ENCODE assay signal across 18 cellular contexts in the genomic region with DNA sequence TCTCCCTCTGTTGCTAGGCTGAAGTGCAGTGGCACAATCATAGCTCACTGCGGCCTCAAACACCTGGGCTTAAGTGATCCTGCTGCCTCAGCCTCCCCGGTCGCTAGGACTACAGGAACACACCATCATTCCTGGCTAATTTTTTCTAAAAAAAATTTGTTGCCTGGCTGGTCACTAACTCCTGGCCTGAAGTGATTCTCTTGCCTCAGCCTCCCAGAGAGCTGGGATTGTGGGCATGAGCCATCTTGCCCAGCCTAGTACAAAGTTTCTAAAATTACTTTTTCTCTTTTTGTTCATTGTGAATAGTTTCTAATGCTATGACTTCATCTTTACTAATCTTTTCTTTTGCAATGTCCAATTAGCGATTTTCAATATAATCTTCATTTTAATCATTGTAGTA. TPM values are rescaled to one million over a fixed set of nuclear protein-coding genes. Genes with fewer than 3 reads are reported as not detected.
DNase-seq lines count a peak whose midpoint lies in the region; ATAC-seq, FAIRE-seq and TF ChIP-seq lines count a peak whose summit lies in the region.
"Had no signal": no experiment of that assay in that cellular context is flagged by ENCODE, and none has a peak within 500 bp of the region (broad histone marks: within the 10 kb centered on the region; RNA-seq: fewer than 3 reads in every experiment).

No MANE protein-coding gene starts in this region.

- POLR2A ChIA-PET in MCF 10A (lab: Yijun Ruan, JAX): interaction anchor here (1.1 to 2.6 kb wide), 3 partner anchors 10 to 26 kb away, joined by 3 to 15 read pairs (median 5); a partner anchor contains a TSS

- dilution Hi-C loops in mammary epithelial cell (cut with HindIII; ENCODE audit: low sequenced_read_pairs): no loop called here

- H3K9me3 Mint-ChIP-seq in MCF 10A (ENCODE audit: unreplicated experiment): no peaks in the 10 kb centered on the region
- H3K9me3 Mint-ChIP-seq: CD8-positive, alpha-beta memory T cell; HFFc6 had no signal

- TF ChIP-seq CTCF in mammary epithelial cell (conservative IDR thresholded peaks at IDR 0.05 in 1 of 2, IDR thresholded peaks at IDR 0.05 in 1 of 2; ENCODE audit: extremely low read depth in 1 of 2, insufficient read depth in 1 of 2, low read depth in 1 of 2, low read length in 2 of 2) (no peak), MCF 10A (IDR thresholded peaks at IDR 0.05; ENCODE audit: unreplicated experiment) (no peak), bronchial epithelial cell (IDR thresholded peaks at IDR 0.05; ENCODE audit: insufficient read depth, low read length, severe bottlenecking) (no peak), foreskin keratinocyte (conservative IDR thresholded peaks at IDR 0.05) (no peak), upper lobe of left lung (IDR thresholded peaks at IDR 0.05) (no peak), thyroid gland (IDR thresholded peaks at IDR 0.05) (no peak), lower leg skin (IDR thresholded peaks at IDR 0.05) (no peak)

- in situ Hi-C loops in mammary epithelial cell (cut with MboI; ENCODE audit: low sequenced_read_pairs in 2 of 2): loop anchor here in 1 of 2 donors (25.0 kb wide), 1 partner anchor 126 kb away; a partner anchor contains a TSS

- intact Hi-C loops in mammary epithelial cell (cut with micrococcal nuclease) (loop anchor here (1.0 kb wide), 1 partner anchor 133 kb away; no protein-coding TSS in a partner anchor), MCF 10A (cut with micrococcal nuclease) (no loop called here), thyroid gland (cut with DNase I) (no loop called here), lower leg skin (cut with DNase I; ENCODE audit: low total_unique reads) (no loop called here)

- TF ChIP-seq EP300 in upper lobe of left lung (IDR thresholded peaks at IDR 0.05): no peak

- H3K4me2 ChIP-seq in mammary epithelial cell (ENCODE audit: insufficient read depth, low read depth, low read length): no peak overlapping the region

- ATAC-seq in foreskin keratinocyte (peak; percentile 38), HG03139 (IDR thresholded peaks at IDR 0.05; ENCODE audit: unreplicated experiment) (no peak), upper lobe of left lung (ENCODE audit: low FRiP score in 2 of 2) (no peak)
- ATAC-seq: GM12878, K562 had no signal

- H3K27me3 Mint-ChIP-seq in MCF 10A (ENCODE audit: insufficient read depth, unreplicated experiment): no peaks in the 10 kb centered on the region
- H3K27me3 Mint-ChIP-seq: CD8-positive, alpha-beta memory T cell had no signal

- H3K4me1 ChIP-seq in mammary epithelial cell (ENCODE audit: insufficient read depth, low read length) (peaks cover 23% of the 10 kb centered on the region), foreskin keratinocyte (peaks cover 21% of the 10 kb centered on the region), upper lobe of left lung (no peaks in the 10 kb centered on the region), thyroid gland (no peaks in the 10 kb centered on the region)

- TF ChIP-seq POLR2A in upper lobe of left lung (IDR thresholded peaks at IDR 0.05): no peak
- TF ChIP-seq POLR2A in thyroid gland (IDR thresholded peaks at IDR 0.05): no peak
- no peak for TF ChIP-seq POLR2A in lower leg skin (IDR thresholded peaks at IDR 0.05)

- H2AFZ ChIP-seq in mammary epithelial cell (ENCODE audit: low read depth, low read length): no peak overlapping the region

- peaks cover 6% of the 10 kb centered on the region for H3K36me3 ChIP-seq in mammary epithelial cell (ENCODE audit: insufficient read depth, low read length)
- no peaks in the 10 kb centered on the region for H3K36me3 ChIP-seq in bronchial epithelial cell (ENCODE audit: control insufficient read depth, insufficient read depth, low read length)
- peaks cover 9 to 30% (median 15%) of the 10 kb centered on the region in 4 donors for H3K36me3 ChIP-seq in upper lobe of left lung
- H3K36me3 ChIP-seq in thyroid gland: peaks cover 7 to 15% of the 10 kb centered on the region in 2 donors

- no peak for FAIRE-seq in bronchial epithelial cell (lab: Jason Lieb, UNC)
- FAIRE-seq: GM12878, GM18507, K562 had no signal

- no peak overlapping the region for H3K27ac Mint-ChIP-seq in MCF 10A (ENCODE audit: low read depth, unreplicated experiment)
- H3K27ac Mint-ChIP-seq: HFFc6 had no signal

- peaks cover 43% of the 10 kb centered on the region for H3K36me3 Mint-ChIP-seq in MCF 10A (ENCODE audit: insufficient read depth, unreplicated experiment)

- DNase-seq in mammary epithelial cell (peak; percentile 55), MCF 10A (ENCODE audit: unreplicated experiment) (no peak), bronchial epithelial cell (ENCODE audit: low read depth) (peak; percentile 66), foreskin keratinocyte (peak; percentile 62 to 81), upper lobe of left lung (no peak), thyroid gland (no peak), lower leg skin (ENCODE audit: low spot score in 2 of 2) (no peak)
- DNase-seq: AML-193; CD8-positive, alpha-beta memory T cell; DMS 273 treated with DMSO at 0.1 percent for 48 hours; HCEC 1CT; HFFc6 had no signal

- no peak overlapping the region for H3K4me3 ChIP-seq in mammary epithelial cell (replicated peaks in 1 of 3; ENCODE audit: insufficient read depth in 1 of 3, low read depth in 2 of 3, low read length in 3 of 3)
- no peak overlapping the region for H3K4me3 ChIP-seq in bronchial epithelial cell (ENCODE audit: low read depth, low read length)
- no peak overlapping the region for H3K4me3 ChIP-seq in upper lobe of left lung
- no peak overlapping the region for H3K4me3 ChIP-seq in thyroid gland (replicated peaks in 1 of 3)
- no peak overlapping the region for H3K4me3 ChIP-seq in lower leg skin (ENCODE audit: low read depth, poor library complexity, severe bottlenecking)
- H3K4me3 ChIP-seq: BLaER1, GM12878, K562 had no signal

- peaks cover 14% of the 10 kb centered on the region for H3K4me1 Mint-ChIP-seq in MCF 10A (ENCODE audit: insufficient read depth, unreplicated experiment)

- CTCF ChIA-PET in mammary epithelial cell (lab: Charles Lee; ENCODE audit: low non-redundant PET) (interaction anchor here (0.6 kb wide), 1 partner anchor 17 kb away, joined by 3 read pairs; no protein-coding TSS in a partner anchor), MCF 10A (lab: Yijun Ruan, JAX) (no interaction called here)

- H3K27ac ChIP-seq in mammary epithelial cell (ENCODE audit: insufficient read depth, low read depth, low read length): peak overlapping the region; percentile 6
- H3K27ac ChIP-seq in foreskin keratinocyte: peak overlapping the region; percentile 9
- H3K27ac ChIP-seq in upper lobe of left lung: no peak overlapping the region
- H3K27ac ChIP-seq in thyroid gland: no peak overlapping the region
- H3K27ac ChIP-seq: 22Rv1, BLaER1 had no signal

- no peaks in the 10 kb centered on the region for H4K20me1 ChIP-seq in mammary epithelial cell (ENCODE audit: insufficient read depth, low read length)
- H4K20me1 ChIP-seq: BLaER1 had no signal

- H3K9ac ChIP-seq in mammary epithelial cell (ENCODE audit: insufficient read depth, low read length): no peak overlapping the region
- H3K9ac ChIP-seq: BLaER1 had no signal

- peaks cover 2% of the 10 kb centered on the region for H3K79me2 ChIP-seq in mammary epithelial cell (ENCODE audit: insufficient read depth, low read length)

- no peak overlapping the region for H3K4me3 Mint-ChIP-seq in MCF 10A (ENCODE audit: unreplicated experiment)
- H3K4me3 Mint-ChIP-seq: CD8-positive, alpha-beta memory T cell; HFFc6 had no signal

- H3K9me3 ChIP-seq in mammary epithelial cell (replicated peaks; ENCODE audit: insufficient read depth, low read length) (no peaks in the 10 kb centered on the region), upper lobe of left lung (no peaks in the 10 kb centered on the region), thyroid gland (no peaks in the 10 kb centered on the region)
- H3K9me3 ChIP-seq: BLaER1 had no signal

- no TSS peak for BruUV-seq in mammary epithelial cell (replicated peaks; lab: Mats Ljungman, UMichigan)
- no TSS peak for BruUV-seq in MCF 10A (replicated peaks; lab: Mats Ljungman, UMichigan)

- no peaks in the 10 kb centered on the region for H3K27me3 ChIP-seq in mammary epithelial cell (ENCODE audit: insufficient read depth, low read length)
- H3K27me3 ChIP-seq in bronchial epithelial cell (ENCODE audit: control insufficient read depth, insufficient read depth, low read length): no peaks in the 10 kb centered on the region
- H3K27me3 ChIP-seq in foreskin keratinocyte: no peaks in the 10 kb centered on the region
- no peaks in the 10 kb centered on the region for H3K27me3 ChIP-seq in upper lobe of left lung
- H3K27me3 ChIP-seq in thyroid gland: no peaks in the 10 kb centered on the region
- H3K27me3 ChIP-seq: BLaER1 had no signal

- 88% methylated on average over 3 of the region's 4 CpGs for WGBS in mammary epithelial cell (ENCODE audit: low coverage, missing lambda C conversion rate)
- 95 to 100% methylated on average over 4 of the region's 4 CpGs for WGBS in upper lobe of left lung, 2 donors
- WGBS in thyroid gland, 2 donors: 96 to 100% methylated on average over 4 of the region's 4 CpGs
- WGBS in lower leg skin, 2 donors: 94 to 97% methylated on average over 4 of the region's 4 CpGs

RNA-seq across cellular contexts. Expression of a gene that starts 12.5 kb away (rescaled TPM):
- total RNA-seq in mammary epithelial cell (10 to 100 TPM; 37.5 to 42.8 TPM), MCF 10A (2022) (42.7 and 46.4 TPM in 2 replicates), bronchial epithelial cell (36.4 and 37.9 TPM in 2 replicates), foreskin keratinocyte (27.1 and 27.3 TPM in 2 replicates), upper lobe of left lung (10 to 100 TPM in 4 of 6 donors, 1 to 10 TPM in 2; 2.2 to 35.2 (median 21.4) TPM), thyroid gland (10 to 100 TPM; 20.8 to 30.1 (median 23.7) TPM), lower leg skin (10 to 100 TPM; 11.7 to 19.6 (median 18.8) TPM)
- polyA plus RNA-seq in mammary epithelial cell (20.3 TPM), foreskin keratinocyte (13.7 and 16.2 TPM in 2 replicates)
- 4.3 TPM for polyA minus RNA-seq in mammary epithelial cell

RNA-seq across cellular contexts. Expression of a gene that starts 12.6 kb away (rescaled TPM):
- total RNA-seq in mammary epithelial cell: 1 to 10 TPM; 1.2 to 2.0 TPM
- 1.5 TPM for polyA plus RNA-seq in mammary epithelial cell
- polyA minus RNA-seq in mammary epithelial cell: 4.6 TPM
- total RNA-seq in MCF 10A (2022): 3.9 and 5.6 TPM in 2 replicates
- total RNA-seq in bronchial epithelial cell: 2.1 and 3.5 TPM in 2 replicates
- total RNA-seq in foreskin keratinocyte: 1.2 and 1.3 TPM in 2 replicates
- 1.8 and 2.4 TPM in 2 replicates for polyA plus RNA-seq in foreskin keratinocyte
- 10 to 100 TPM in 2 of 6 donors, 1 to 10 TPM in 4; 6.2 to 16.8 (median 8.3) TPM for total RNA-seq in upper lobe of left lung
- 10 to 100 TPM; 13.6 to 19.7 (median 16.2) TPM for total RNA-seq in thyroid gland
- 10 to 100 TPM in 2 of 4 donors, 1 to 10 TPM in 2; 4.7 to 14.8 (median 11.1) TPM for total RNA-seq in lower leg skin

RNA-seq across cellular contexts. Expression of a gene that starts 26.3 kb away (rescaled TPM):
- total RNA-seq in mammary epithelial cell (100 to 1,000 TPM; 119 to 180 TPM), MCF 10A (2022) (125 and 126 TPM in 2 replicates), bronchial epithelial cell (143 and 160 TPM in 2 replicates), foreskin keratinocyte (174 and 177 TPM in 2 replicates), upper lobe of left lung (100 to 1,000 TPM in 3 of 6 donors, 10 to 100 TPM in 3; 41.8 to 150 (median 99.4) TPM), thyroid gland (100 to 1,000 TPM in 1 of 4 donors, 10 to 100 TPM in 3; 49.0 to 105 (median 63.0) TPM), lower leg skin (100 to 1,000 TPM in 3 of 4 donors, 10 to 100 TPM in 1; 78.4 to 114 (median 104) TPM)
- polyA plus RNA-seq in mammary epithelial cell (234 TPM), foreskin keratinocyte (177 and 183 TPM in 2 replicates)
- polyA minus RNA-seq in mammary epithelial cell: 82.8 TPM

Comparison
In these comparisons a context has a peak if more than half of its experiments do, and no peak if none do; other contexts are left out.
1. DNase-seq: peak in mammary epithelial cell (single experiment), bronchial epithelial cell (single experiment) and foreskin keratinocyte (2 of 2); none in MCF 10A (single experiment), upper lobe of left lung (0 of 2), thyroid gland (0 of 2) and lower leg skin (0 of 2).
2. H3K27ac ChIP-seq: peak in mammary epithelial cell (single experiment) and foreskin keratinocyte (single experiment); none in upper lobe of left lung (0 of 4) and thyroid gland (0 of 3).